Comparison of ENCODE assay signal across 2 cellular contexts in genomic region chr1:21168444-21168843, GRCh38.
A peak's percentile ranks its signal among the peaks of the same experiment; 100 is the strongest.
TF ChIP-seq lines count a peak whose summit lies in the region.

No MANE protein-coding gene starts in this region.

TF ChIP-seq in HepG2, 621 proteins besides CTCF, POLR2A, EP300 and RAD21:
- TF ChIP-seq ZNF740 (CRISPR knock-in tag; IDR thresholded peaks at IDR 0.05) (no peak), ZNF121 (CRISPR knock-in tag; IDR thresholded peaks at IDR 0.05) (0 out of 2 replicates have a peak, but pooled peaks have one; percentile 23), STAT5B (CRISPR knock-in tag; IDR thresholded peaks at IDR 0.05) (no peak)

TF ChIP-seq in K562, 482 proteins besides CTCF, POLR2A, EP300 and RAD21:
- TF ChIP-seq ZNF121 (CRISPR knock-in tag; conservative IDR thresholded peaks at IDR 0.05), result peak; percentile 57
- TF ChIP-seq RBM25 (IDR thresholded peaks at IDR 0.05; ENCODE audit: low read depth, low read length, severe bottlenecking), result peak; percentile 16
- TF ChIP-seq CBX1 (IDR thresholded peaks at IDR 0.05; ENCODE audit: low read depth), result no peak
